In genomic region chr14:52400846-52401245, GRCh38 we compare ENCODE assay signal across 17 cellular contexts.
DNase-seq lines count a peak whose midpoint lies in the region; ATAC-seq lines count a peak whose summit lies in the region.
"Had no signal": no experiment of that assay in that cellular context is flagged by ENCODE, and none has a peak within 500 bp of the region (broad histone marks: within the 10 kb centered on the region; RNA-seq: fewer than 3 reads in every experiment).

No MANE protein-coding gene starts in this region.

- peaks cover 70% of the 10 kb centered on the region for H3K4me1 Mint-ChIP-seq in activated CD4-positive, alpha-beta T cell treated with anti-CD3 and anti-CD28 coated beads, Interleukin-2, amount 10 ng/mL, durations not matched to agents 7 days and 5 days
- H3K4me1 Mint-ChIP-seq in activated T-helper 17 cell treated with anti-CD3 and anti-CD28 coated beads, Interleukin-2, amount 50 U/mL, for 72 hours: peaks cover 39% of the 10 kb centered on the region
- H3K4me1 Mint-ChIP-seq in stimulated activated naive CD8-positive, alpha-beta T cell treated with anti-CD3 and anti-CD28 coated beads, Interleukin-15, Interleukin-2, amounts not matched to agents 100 ng/mL and 50 ng/mL, for 24 hours (ENCODE audit: low read depth): peaks cover 50% of the 10 kb centered on the region

- peaks cover 26% of the 10 kb centered on the region for H3K27me3 Mint-ChIP-seq in activated CD4-positive, alpha-beta T cell treated with anti-CD3 and anti-CD28 coated beads, Interleukin-2, amount 10 ng/mL, durations not matched to agents 7 days and 5 days
- no peaks in the 10 kb centered on the region for H3K27me3 Mint-ChIP-seq in activated T-helper 17 cell treated with anti-CD3 and anti-CD28 coated beads, Interleukin-2, amount 50 U/mL, for 72 hours
- H3K27me3 Mint-ChIP-seq in stimulated activated naive CD8-positive, alpha-beta T cell treated with anti-CD3 and anti-CD28 coated beads, Interleukin-15, Interleukin-2, amounts not matched to agents 100 ng/mL and 50 ng/mL, for 24 hours: peaks cover 11% of the 10 kb centered on the region
- H3K27me3 Mint-ChIP-seq: type B pancreatic cell had no signal

- peak overlapping the region; percentile 1 for H3K4me3 Mint-ChIP-seq in activated CD4-positive, alpha-beta T cell treated with anti-CD3 and anti-CD28 coated beads, Interleukin-2, amount 10 ng/mL, durations not matched to agents 7 days and 5 days
- H3K4me3 Mint-ChIP-seq in activated T-helper 17 cell treated with anti-CD3 and anti-CD28 coated beads, Interleukin-2, amount 50 U/mL, for 72 hours: peak overlapping the region; percentile 33
- peak overlapping the region; percentile 22 for H3K4me3 Mint-ChIP-seq in stimulated activated naive CD8-positive, alpha-beta T cell treated with anti-CD3 and anti-CD28 coated beads, Interleukin-15, Interleukin-2, amounts not matched to agents 100 ng/mL and 50 ng/mL, for 24 hours
- H3K4me3 Mint-ChIP-seq: dendritic cell treated with granulocyte-macrophage colony-stimulating factor and Interleukin-4, amounts not matched to agents 40 ng/mL and 50 ng/mL, for 4 days; H9; type B pancreatic cell had no signal

- H3K36me3 Mint-ChIP-seq in activated CD4-positive, alpha-beta T cell treated with anti-CD3 and anti-CD28 coated beads, Interleukin-2, amount 10 ng/mL, durations not matched to agents 7 days and 5 days (ENCODE audit: low read depth): peaks cover 41% of the 10 kb centered on the region
- H3K36me3 Mint-ChIP-seq in activated T-helper 17 cell treated with anti-CD3 and anti-CD28 coated beads, Interleukin-2, amount 50 U/mL, for 72 hours (ENCODE audit: low read depth): no peaks in the 10 kb centered on the region
- no peaks in the 10 kb centered on the region for H3K36me3 Mint-ChIP-seq in stimulated activated naive CD8-positive, alpha-beta T cell treated with anti-CD3 and anti-CD28 coated beads, Interleukin-15, Interleukin-2, amounts not matched to agents 100 ng/mL and 50 ng/mL, for 24 hours (ENCODE audit: low read depth)
- H3K36me3 Mint-ChIP-seq: type B pancreatic cell had no signal

- CTCF ChIA-PET in activated CD4-positive, alpha-beta T cell treated with anti-CD3 and anti-CD28 coated beads, Interleukin-2, amount 10 ng/mL, durations not matched to agents 7 days and 5 days (lab: Charles Lee): interaction anchor here (0.6 to 1.5 kb wide), 6 partner anchors 10 to 101 kb away, joined by 3 to 6 read pairs (median 4); no protein-coding TSS in a partner anchor

- POLR2A ChIA-PET in activated CD4-positive, alpha-beta T cell treated with anti-CD3 and anti-CD28 coated beads, Interleukin-2, amount 10 ng/mL, durations not matched to agents 7 days and 5 days (lab: Charles Lee): interaction anchor here (0.5 kb wide), 1 partner anchor 14 kb away, joined by 3 read pairs; no protein-coding TSS in a partner anchor

- H3K9me3 Mint-ChIP-seq in activated CD4-positive, alpha-beta T cell treated with anti-CD3 and anti-CD28 coated beads, Interleukin-2, amount 10 ng/mL, durations not matched to agents 7 days and 5 days: peaks cover 31% of the 10 kb centered on the region
- H3K9me3 Mint-ChIP-seq in activated T-helper 17 cell treated with anti-CD3 and anti-CD28 coated beads, Interleukin-2, amount 50 U/mL, for 72 hours: no peaks in the 10 kb centered on the region
- H3K9me3 Mint-ChIP-seq in stimulated activated naive CD8-positive, alpha-beta T cell treated with anti-CD3 and anti-CD28 coated beads, Interleukin-15, Interleukin-2, amounts not matched to agents 100 ng/mL and 50 ng/mL, for 24 hours: no peaks in the 10 kb centered on the region
- H3K9me3 Mint-ChIP-seq: type B pancreatic cell had no signal

- DNase-seq in activated CD4-positive, alpha-beta T cell treated with anti-CD3 and anti-CD28 coated beads, Interleukin-2, amount 10 ng/mL, durations not matched to agents 7 days and 5 days: peak; percentile 53
- DNase-seq in activated CD4-positive, alpha-beta T cell treated with anti-CD3 and anti-CD28 coated beads for 1 hour: no peak
- peak; percentile 23 for DNase-seq in KG1 (lab: John Stamatoyannopoulos, UW)
- DNase-seq in NCI-H510A (lab: John Stamatoyannopoulos, UW): no peak
- DNase-seq in NCI-H146 treated with DMSO at 0.1 percent for 48 hours (lab: John Stamatoyannopoulos, UW; ENCODE audit: unreplicated experiment): no peak
- DNase-seq: activated CD8-positive, alpha-beta memory T cell treated with anti-CD3 and anti-CD28 coated beads, Interleukin-2, amount 50 U/mL, for 4 hours; amygdala; DMS153; esophagus squamous epithelium; H9; NCI-H1694; occipital lobe had no signal

- peak overlapping the region; percentile 41 for H3K27ac Mint-ChIP-seq in activated CD4-positive, alpha-beta T cell treated with anti-CD3 and anti-CD28 coated beads, Interleukin-2, amount 10 ng/mL, durations not matched to agents 7 days and 5 days
- H3K27ac Mint-ChIP-seq in activated T-helper 17 cell treated with anti-CD3 and anti-CD28 coated beads, Interleukin-2, amount 50 U/mL, for 72 hours: no peak overlapping the region
- no peak overlapping the region for H3K27ac Mint-ChIP-seq in stimulated activated naive CD8-positive, alpha-beta T cell treated with anti-CD3 and anti-CD28 coated beads, Interleukin-15, Interleukin-2, amounts not matched to agents 100 ng/mL and 50 ng/mL, for 24 hours
- H3K27ac Mint-ChIP-seq: dendritic cell treated with granulocyte-macrophage colony-stimulating factor and Interleukin-4, amounts not matched to agents 40 ng/mL and 50 ng/mL, for 4 days; H9; type B pancreatic cell had no signal

- peak; percentile 11 for ATAC-seq in activated T-helper 17 cell treated with anti-CD3 and anti-CD28 coated beads, Interleukin-2, amount 50 U/mL, for 72 hours (replicated peaks)
- ATAC-seq in GM18870 (IDR thresholded peaks at IDR 0.05; ENCODE audit: unreplicated experiment): no peak

Comparison
In these comparisons a context has a peak if more than half of its experiments do, and no peak if none do; other contexts are left out.
1. DNase-seq: peak in activated CD4-positive, alpha-beta T cell treated with anti-CD3 and anti-CD28 coated beads, Interleukin-2, amount 10 ng/mL, durations not matched to agents 7 days and 5 days (single experiment) and KG1 (single experiment); none in activated CD4-positive, alpha-beta T cell treated with anti-CD3 and anti-CD28 coated beads for 1 hour (single experiment), NCI-H510A (single experiment) and NCI-H146 treated with DMSO at 0.1 percent for 48 hours (single experiment).
2. Peak in every context shown above with its lines, with median percentiles within 50 percentile points of each other: H3K4me3 Mint-ChIP-seq.